Comparison of ENCODE assay signal across 8 cellular contexts in genomic region chr2:55047677-55048299, GRCh38.
DNase-seq lines count a peak whose midpoint lies in the region; ATAC-seq and TF ChIP-seq lines count a peak whose summit lies in the region.

No MANE protein-coding gene starts in this region.

- no peak for ATAC-seq in GM21367 (IDR thresholded peaks at IDR 0.05; ENCODE audit: unreplicated experiment)
- ATAC-seq in HG02588 (IDR thresholded peaks at IDR 0.05; ENCODE audit: unreplicated experiment) = no peak

- H3K36me3 Mint-ChIP-seq in nephron progenitor cell (ENCODE audit: low read depth) = peaks cover 6% of the 10 kb centered on the region

- H4K20me1 ChIP-seq in BLaER1 = peaks cover 62% of the 10 kb centered on the region

- H3K27ac ChIP-seq in BLaER1 (peak overlapping the region; percentile 96), epithelial cell of prostate (peak overlapping the region; percentile 100)

- peaks cover 45% of the 10 kb centered on the region for H3K4me1 ChIP-seq in BLaER1

- H3K4me1 Mint-ChIP-seq in nephron progenitor cell = peaks cover 59% of the 10 kb centered on the region

- H3K27ac Mint-ChIP-seq in nephron progenitor cell = no peak overlapping the region

- H3K36me3 ChIP-seq in BLaER1 = peaks cover 11% of the 10 kb centered on the region; the same call in 1 of the 2 replicates

- H3K4me3 ChIP-seq in BLaER1 = peak overlapping the region; percentile 98
- peak overlapping the region; percentile 100 for H3K4me3 ChIP-seq in HFF-Myc (replicated peaks; ENCODE audit: low read depth, low read length)

- DNase-seq in HFF-Myc (ENCODE audit: extremely low read depth, low read depth) (no peak), SKM-1 treated with dmso at 0.1 percent for 144 hours (lab: John Stamatoyannopoulos, UW; ENCODE audit: unreplicated experiment) (peak; percentile 86), epithelial cell of prostate (ENCODE audit: low read depth, low spot score) (peak; percentile 54), nephron progenitor cell (no peak), GM19238 (ENCODE audit: insufficient read length, low spot score) (no peak)

- no peaks in the 10 kb centered on the region for H3K27me3 Mint-ChIP-seq in nephron progenitor cell (ENCODE audit: low read depth, poor library complexity)

- TF ChIP-seq CTCF in HFF-Myc (IDR thresholded peaks at IDR 0.05; ENCODE audit: low read depth, low read length, missing control alignments) = no peak
- no peak for TF ChIP-seq CTCF in nephron progenitor cell (IDR thresholded peaks at IDR 0.05)

- no peaks in the 10 kb centered on the region for H3K27me3 ChIP-seq in BLaER1

- H3K9ac ChIP-seq in BLaER1 = peak overlapping the region; percentile 97

- peak overlapping the region; percentile 76 for H3K4me2 ChIP-seq in BLaER1

- H3K4me3 Mint-ChIP-seq in nephron progenitor cell = peak overlapping the region; percentile 100

- no peaks in the 10 kb centered on the region for H3K9me3 Mint-ChIP-seq in nephron progenitor cell

- no peaks in the 10 kb centered on the region; the same call in 1 of the 2 replicates for H3K9me3 ChIP-seq in BLaER1

Comparison
In these comparisons a context has a peak if more than half of its experiments do, and no peak if none do; other contexts are left out.
1. DNase-seq: peak in SKM-1 treated with dmso at 0.1 percent for 144 hours (single experiment) and epithelial cell of prostate (single experiment); none in HFF-Myc (single experiment), nephron progenitor cell (single experiment) and GM19238 (single experiment).